In the genomic region with DNA sequence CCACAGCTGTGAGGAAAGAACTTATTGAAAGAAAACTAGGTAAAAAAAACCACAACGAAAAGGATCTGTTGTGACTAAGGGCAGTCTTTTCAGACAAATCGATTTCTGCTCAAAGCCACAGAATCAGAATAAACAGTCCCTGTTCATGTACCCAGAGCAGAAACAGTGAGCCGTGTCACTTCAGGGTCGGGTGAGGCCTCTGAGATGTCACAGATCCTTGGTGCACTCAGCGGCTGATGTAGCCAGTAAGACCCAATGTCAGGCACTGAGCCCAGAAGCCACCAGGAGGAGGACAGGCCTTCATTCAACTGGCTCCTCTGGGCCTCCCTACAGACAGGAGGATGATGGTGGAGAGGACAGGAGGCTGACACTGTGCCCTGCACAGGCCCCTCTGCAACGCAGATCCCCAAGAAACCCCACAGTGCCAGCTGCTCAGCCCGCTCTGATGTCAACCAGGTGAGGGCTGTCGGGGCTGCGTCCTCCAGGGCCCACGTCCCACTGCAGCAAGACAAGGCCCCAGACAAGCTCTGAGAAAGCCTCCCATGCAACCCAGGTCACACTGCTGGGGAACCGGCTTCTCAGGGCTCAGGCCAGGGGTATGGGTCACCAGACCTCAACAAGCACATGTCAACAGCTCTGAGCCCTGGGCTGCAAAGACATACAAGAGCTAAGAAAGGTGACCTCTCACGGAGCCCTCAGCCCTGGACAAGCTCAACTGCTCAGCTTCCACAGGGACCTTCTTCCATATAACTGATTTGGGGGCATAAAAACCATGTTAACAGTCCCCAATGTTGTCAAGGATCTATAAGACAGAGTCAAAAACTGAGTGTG, we compare ENCODE assay signal across 1 cellular context.
TF ChIP-seq lines count a peak whose summit lies in the region.

No MANE protein-coding gene starts in this region.

TF ChIP-seq in HepG2, 621 proteins besides CTCF, POLR2A, EP300 and RAD21 (continued from another document):
- 0 out of 2 replicates have a peak, but pooled peaks have one; percentile 24 for TF ChIP-seq AHDC1 (CRISPR knock-in tag; IDR thresholded peaks at IDR 0.05; ENCODE audit: borderline replicate concordance)
